In genomic region chr2:47033102-47033880, GRCh38 we compare ENCODE assay signal across 7 cellular contexts.
DNase-seq lines count a peak whose midpoint lies in the region; FAIRE-seq and TF ChIP-seq lines count a peak whose summit lies in the region.

No MANE protein-coding gene starts in this region.

- no peak overlapping the region for H3K4me3 ChIP-seq in kidney (ENCODE audit: low read length in 2 of 2)
- H3K4me3 ChIP-seq in stomach smooth muscle (ENCODE audit: low read length in 2 of 2): peak overlapping the region in 1 of 2 donors; percentile 35

- H3K27ac ChIP-seq in kidney (ENCODE audit: low read depth in 2 of 2, low read length in 2 of 2) (peak overlapping the region; percentile 61 to 89), stomach smooth muscle (ENCODE audit: low read length) (peak overlapping the region; percentile 99)

- peak overlapping the region; percentile 34 to 70 for H3K9ac ChIP-seq in kidney (ENCODE audit: low read length in 2 of 2)
- peak overlapping the region; percentile 68 to 76 for H3K9ac ChIP-seq in stomach smooth muscle (ENCODE audit: low read length in 2 of 2)

- H3K36me3 ChIP-seq in kidney (ENCODE audit: control insufficient read depth in 1 of 2, insufficient read depth in 2 of 2, low read length in 2 of 2) (peaks cover 7 to 18% of the 10 kb centered on the region in 2 donors), stomach smooth muscle (ENCODE audit: control insufficient read depth in 2 of 2, insufficient read depth in 2 of 2, low read length in 2 of 2) (peaks cover 0 to 8% of the 10 kb centered on the region in 2 donors)

- DNase-seq in HT-29 (ENCODE audit: low spot score) (peak; percentile 63), SW480 (ENCODE audit: low spot score) (peak; percentile 52), kidney (no peak), H54 (ENCODE audit: insufficient read length, low spot score) (no peak), GF-D8 (lab: John Stamatoyannopoulos, UW) (no peak)
- DNase-seq in stimulated activated CD4-positive, alpha-beta T cell treated with anti-CD3 and anti-CD28 coated beads, Interleukin-4, amount 100 ng/mL, for 4 hours: no peak

- no peak for TF ChIP-seq POLR2A in H54 (IDR thresholded peaks at IDR 0.05; ENCODE audit: low read depth, low read length)

- no peaks in the 10 kb centered on the region for H3K27me3 ChIP-seq in stomach smooth muscle (ENCODE audit: control insufficient read depth in 1 of 2, insufficient read depth in 2 of 2, low read length in 2 of 2)

- H3K9me3 ChIP-seq in kidney (ENCODE audit: control insufficient read depth in 1 of 2, low read length in 2 of 2): no peaks in the 10 kb centered on the region
- H3K9me3 ChIP-seq in stomach smooth muscle (ENCODE audit: control insufficient read depth in 2 of 2, low read length in 2 of 2): no peaks in the 10 kb centered on the region

- H3K4me1 ChIP-seq in kidney (ENCODE audit: control insufficient read depth in 1 of 2, insufficient read depth in 1 of 2, low read depth in 1 of 2, low read length in 2 of 2): peaks cover 40 to 41% of the 10 kb centered on the region in 2 donors
- peaks cover 83% of the 10 kb centered on the region for H3K4me1 ChIP-seq in stomach smooth muscle (ENCODE audit: control insufficient read depth, insufficient read depth, low read length)

- intact Hi-C loops in kidney (cut with DNase I): no loop called here

- TF ChIP-seq CTCF in kidney (IDR thresholded peaks at IDR 0.05; ENCODE audit: borderline replicate concordance, extremely low read depth, insufficient read depth): no peak

- FAIRE-seq in kidney (lab: Jason Lieb, UNC): no peak
- FAIRE-seq in H54 (lab: Jason Lieb, UNC): no peak

Comparison
In these comparisons a context has a peak if more than half of its experiments do, and no peak if none do; other contexts are left out.
1. DNase-seq: peak in HT-29 (single experiment) and SW480 (single experiment); none in kidney (single experiment), H54 (single experiment), stimulated activated CD4-positive, alpha-beta T cell treated with anti-CD3 and anti-CD28 coated beads, Interleukin-4, amount 100 ng/mL, for 4 hours (0 of 2) and GF-D8 (single experiment).